In genomic region chr9:127698985-127699670, GRCh38 we compare ENCODE assay signal across 8 cellular contexts. TPM values are rescaled to one million over a fixed set of nuclear protein-coding genes. Genes with fewer than 3 reads are reported as not detected.
DNase-seq lines count a peak whose midpoint lies in the region; ATAC-seq, FAIRE-seq and TF ChIP-seq lines count a peak whose summit lies in the region.

No MANE protein-coding gene starts in this region.

- peak overlapping the region; percentile 70 for H3K9ac ChIP-seq in keratinocyte (ENCODE audit: control insufficient read depth, extremely low read depth, insufficient read depth, low read length)

- peak overlapping the region; percentile 91 for H2AFZ ChIP-seq in keratinocyte (ENCODE audit: control insufficient read depth, low read length)

- peak overlapping the region; percentile 15 for H3K27ac ChIP-seq in keratinocyte (ENCODE audit: control insufficient read depth, insufficient read depth, low read length)

- H4K20me1 ChIP-seq in keratinocyte (ENCODE audit: control insufficient read depth, extremely low read depth, insufficient read depth, low read length): no peaks in the 10 kb centered on the region

- H3K4me3 Mint-ChIP-seq in chondrocyte (ENCODE audit: unreplicated experiment): peak overlapping the region; percentile 63

- H3K9me3 ChIP-seq in MG63 (no peaks in the 10 kb centered on the region), keratinocyte (ENCODE audit: control insufficient read depth, low read depth, low read length) (no peaks in the 10 kb centered on the region)

- no peaks in the 10 kb centered on the region for H3K9me3 Mint-ChIP-seq in chondrocyte (ENCODE audit: low read depth)

- H3K27me3 ChIP-seq in MG63 (no peaks in the 10 kb centered on the region), keratinocyte (ENCODE audit: control insufficient read depth, extremely low read depth, insufficient read depth, low read length) (no peaks in the 10 kb centered on the region)

- peaks cover 1% of the 10 kb centered on the region for H3K36me3 Mint-ChIP-seq in chondrocyte (ENCODE audit: low read depth)

- no peaks in the 10 kb centered on the region for H3K36me3 ChIP-seq in MG63
- no peaks in the 10 kb centered on the region for H3K36me3 ChIP-seq in keratinocyte (ENCODE audit: control insufficient read depth in 2 of 2, extremely low read depth in 1 of 2, insufficient read depth in 2 of 2, low read length in 2 of 2)

- no peaks in the 10 kb centered on the region for H3K27me3 Mint-ChIP-seq in chondrocyte (ENCODE audit: low read depth)

- ATAC-seq in GM21381 (IDR thresholded peaks at IDR 0.05; ENCODE audit: unreplicated experiment): peak; percentile 96

- H3K4me3 ChIP-seq in MG63 (peak overlapping the region; percentile 50), keratinocyte (ENCODE audit: control insufficient read depth in 2 of 3, extremely low read depth in 1 of 3, insufficient read depth in 2 of 3, low read depth in 1 of 3, low read length in 3 of 3) (peak overlapping the region; percentile 18 to 54 (median 30))

- H3K4me1 Mint-ChIP-seq in chondrocyte (ENCODE audit: low read depth): peaks cover 17% of the 10 kb centered on the region

- dilution Hi-C loops in keratinocyte (cut with MboI; ENCODE audit: extremely low pct_ligation_motif_present, low sequenced_read_pairs): no loop called here

- no peaks in the 10 kb centered on the region for H3K79me2 ChIP-seq in keratinocyte (ENCODE audit: control insufficient read depth, insufficient read depth, low read length)

- no peaks in the 10 kb centered on the region for H3K9me1 ChIP-seq in keratinocyte (ENCODE audit: control insufficient read depth, extremely low read depth, insufficient read depth, low read length)

- H3K4me2 ChIP-seq in keratinocyte (ENCODE audit: control insufficient read depth, extremely low read depth, insufficient read depth, low read depth, low read length): peak overlapping the region; percentile 68

- FAIRE-seq in keratinocyte (lab: Jason Lieb, UNC): peak; percentile 69

- H3K27ac Mint-ChIP-seq in chondrocyte (ENCODE audit: unreplicated experiment): peak overlapping the region; percentile 85

- TF ChIP-seq CTCF in chondrocyte (IDR thresholded peaks at IDR 0.05) (no peak), keratinocyte (optimal IDR thresholded peaks at IDR 0.05 in 1 of 3, IDR thresholded peaks at IDR 0.05 in 1 of 3, conservative IDR thresholded peaks at IDR 0.05 in 1 of 3; ENCODE audit: extremely low read depth in 1 of 3, insufficient read depth in 2 of 3, low read length in 3 of 3) (peak in 1 of 3 experiments; percentile 3)

- DNase-seq in CD1c-positive myeloid dendritic cell (ENCODE audit: extremely low spot score): peak; percentile 98
- DNase-seq in MG63: peak; percentile 98
- peak; percentile 92 for DNase-seq in activated CD4-positive, alpha-beta T cell treated with anti-CD3 and anti-CD28 coated beads for 48 hours
- no peak for DNase-seq in chondrocyte (ENCODE audit: low spot score)
- DNase-seq in keratinocyte (ENCODE audit: low read depth, low spot score): peak; percentile 87
- peak; percentile 75 to 83 for DNase-seq in stimulated activated CD4-positive, alpha-beta T cell treated with anti-CD3 and anti-CD28 coated beads, Interleukin-12 subunit alpha, Interleukin-12 subunit beta, amount 100 ng/mL, for 24 hours (ENCODE audit: low read depth in 2 of 2)
- no peak for DNase-seq in H4 (ENCODE audit: low spot score)

- H3K4me1 ChIP-seq in keratinocyte (ENCODE audit: control insufficient read depth, extremely low read depth, insufficient read depth, low read length): peaks cover 4% of the 10 kb centered on the region

RNA-seq across cellular contexts. Expression of gene CFAP157, which starts 7.7 kb away (rescaled TPM):
- total RNA-seq in MG63 (2014; rRNA removed; shearing (Covaris generic); ENCODE audit: low replicate concordance): not detected in 2 replicates
- total RNA-seq in chondrocyte: 0.27 TPM in 1 of 3 replicates, not detected in the others
- polyA plus RNA-seq in keratinocyte: 0.03 TPM in 1 of 3 replicates, not detected in the others
- polyA plus RNA-seq in keratinocyte (2011; ENCODE audit: low read depth): not detected
- not detected in 2 replicates for polyA plus RNA-seq in keratinocyte (2011; cell fraction: cytosol; rRNA removed)
- polyA plus RNA-seq in keratinocyte (2011; cell fraction: nucleus; rRNA removed): 0.05 and 0.15 TPM in 2 replicates
- polyA plus RNA-seq in keratinocyte (2012; ENCODE audit: low replicate concordance): 0.95 and 1.7 TPM in 2 replicates
- polyA minus RNA-seq in keratinocyte: 0.52 TPM in 1 of 3 replicates, not detected in the others
- polyA minus RNA-seq in keratinocyte (2011; cell fraction: cytosol; rRNA and poly(A)+ RNA removed): not detected
- not detected in 2 replicates for polyA minus RNA-seq in keratinocyte (2011; cell fraction: nucleus; rRNA and poly(A)+ RNA removed)
- total RNA-seq in H4 (2014; rRNA removed; shearing (Covaris generic)): not detected in 2 replicates

RNA-seq across cellular contexts. Expression of gene PTRH1, which starts 16.3 kb away (rescaled TPM):
- 15.9 and 26.7 TPM in 2 replicates for total RNA-seq in MG63 (2014; rRNA removed; shearing (Covaris generic); ENCODE audit: low replicate concordance)
- 11.0 to 13.3 TPM (median 11.2 TPM) in 3 replicates for total RNA-seq in chondrocyte
- 14.3 to 25.2 TPM (median 14.9 TPM) in 3 replicates for polyA plus RNA-seq in keratinocyte
- polyA plus RNA-seq in keratinocyte (2011; ENCODE audit: low read depth): 3.9 TPM
- 9.3 and 30.8 TPM in 2 replicates for polyA plus RNA-seq in keratinocyte (2011; cell fraction: cytosol; rRNA removed)
- polyA plus RNA-seq in keratinocyte (2011; cell fraction: nucleus; rRNA removed): 12.4 and 20.2 TPM in 2 replicates
- 12.5 and 37.5 TPM in 2 replicates for polyA plus RNA-seq in keratinocyte (2012; ENCODE audit: low replicate concordance)
- 4.8 to 10.2 TPM (median 5.9 TPM) in 3 replicates for polyA minus RNA-seq in keratinocyte
- polyA minus RNA-seq in keratinocyte (2011; cell fraction: cytosol; rRNA and poly(A)+ RNA removed): 35.7 TPM
- polyA minus RNA-seq in keratinocyte (2011; cell fraction: nucleus; rRNA and poly(A)+ RNA removed): 10.2 and 10.8 TPM in 2 replicates
- total RNA-seq in H4 (2014; rRNA removed; shearing (Covaris generic)): 9.9 and 11.4 TPM in 2 replicates

RNA-seq across cellular contexts. Expression of gene TTC16, which starts 16.8 kb away (rescaled TPM):
- total RNA-seq in MG63 (2014; rRNA removed; shearing (Covaris generic); ENCODE audit: low replicate concordance): not detected in 2 replicates
- total RNA-seq in chondrocyte: not detected in 3 replicates
- polyA plus RNA-seq in keratinocyte: 0.03 to 0.05 TPM in 2 of 3 replicates, not detected in the other
- polyA plus RNA-seq in keratinocyte (2011; ENCODE audit: low read depth): not detected
- polyA plus RNA-seq in keratinocyte (2011; cell fraction: cytosol; rRNA removed): 0.01 TPM in 1 of 2 replicates, not detected in the other
- 0.08 TPM in 1 of 2 replicates, not detected in the other for polyA plus RNA-seq in keratinocyte (2011; cell fraction: nucleus; rRNA removed)
- polyA plus RNA-seq in keratinocyte (2012; ENCODE audit: low replicate concordance): not detected in 2 replicates
- polyA minus RNA-seq in keratinocyte: 0.10 TPM in 1 of 3 replicates, not detected in the others
- not detected for polyA minus RNA-seq in keratinocyte (2011; cell fraction: cytosol; rRNA and poly(A)+ RNA removed)
- polyA minus RNA-seq in keratinocyte (2011; cell fraction: nucleus; rRNA and poly(A)+ RNA removed): not detected in 2 replicates
- not detected in 2 replicates for total RNA-seq in H4 (2014; rRNA removed; shearing (Covaris generic))

RNA-seq across cellular contexts. Expression of gene TOR2A, which starts 36.0 kb away (rescaled TPM):
- total RNA-seq in MG63 (2014; rRNA removed; shearing (Covaris generic); ENCODE audit: low replicate concordance): 5.8 and 18.7 TPM in 2 replicates
- 6.1 to 8.1 TPM (median 6.4 TPM) in 3 replicates for total RNA-seq in chondrocyte
- polyA plus RNA-seq in keratinocyte: 2.3 to 5.9 TPM (median 4.1 TPM) in 3 replicates
- polyA plus RNA-seq in keratinocyte (2011; ENCODE audit: low read depth): 4.1 TPM
- 3.7 and 6.1 TPM in 2 replicates for polyA plus RNA-seq in keratinocyte (2011; cell fraction: cytosol; rRNA removed)
- polyA plus RNA-seq in keratinocyte (2011; cell fraction: nucleus; rRNA removed): 9.9 and 12.0 TPM in 2 replicates
- polyA plus RNA-seq in keratinocyte (2012; ENCODE audit: low replicate concordance): 7.8 and 8.8 TPM in 2 replicates
- polyA minus RNA-seq in keratinocyte: 1.7 to 7.1 TPM (median 2.6 TPM) in 3 replicates
- 9.2 TPM for polyA minus RNA-seq in keratinocyte (2011; cell fraction: cytosol; rRNA and poly(A)+ RNA removed)
- polyA minus RNA-seq in keratinocyte (2011; cell fraction: nucleus; rRNA and poly(A)+ RNA removed): 2.8 and 5.9 TPM in 2 replicates
- 6.3 and 11.5 TPM in 2 replicates for total RNA-seq in H4 (2014; rRNA removed; shearing (Covaris generic))

Comparison
In these comparisons a context has a peak if more than half of its experiments do, and no peak if none do; other contexts are left out.
1. DNase-seq: peak in CD1c-positive myeloid dendritic cell (single experiment), MG63 (single experiment), activated CD4-positive, alpha-beta T cell treated with anti-CD3 and anti-CD28 coated beads for 48 hours (single experiment), keratinocyte (single experiment) and stimulated activated CD4-positive, alpha-beta T cell treated with anti-CD3 and anti-CD28 coated beads, Interleukin-12 subunit alpha, Interleukin-12 subunit beta, amount 100 ng/mL, for 24 hours (2 of 2); none in chondrocyte (single experiment) and H4 (single experiment).